Comparison of ENCODE assay signal across 19 cellular contexts in genomic region chr11:108937756-108938155, GRCh38.
DNase-seq lines count a peak whose midpoint lies in the region; ATAC-seq, FAIRE-seq and TF ChIP-seq lines count a peak whose summit lies in the region.
"Had no signal": no experiment of that assay in that cellular context is flagged by ENCODE, and none has a peak within 500 bp of the region (broad histone marks: within the 10 kb centered on the region; RNA-seq: fewer than 3 reads in every experiment).

No MANE protein-coding gene starts in this region.

- no peak overlapping the region for H3K14ac ChIP-seq in IMR-90 (replicated peaks; ENCODE audit: low read depth, low read length)
- H3K14ac ChIP-seq in mesenchymal stem cell (ENCODE audit: low read length in 2 of 2), result no peak overlapping the region

- intact Hi-C loops in HepG2 (cut with micrococcal nuclease; ENCODE audit: unreplicated experiment) (no loop called here), right lobe of liver (cut with DNase I) (no loop called here), IMR-90 (cut with micrococcal nuclease) (no loop called here), breast epithelium (cut with DNase I; ENCODE audit: low total_unique reads) (no loop called here), ascending aorta (cut with DNase I) (no loop called here)

- no peak overlapping the region for H2BK20ac ChIP-seq in IMR-90 (ENCODE audit: low read depth, low read length)

- peaks cover 9% of the 10 kb centered on the region; the same call in 1 of the 2 replicates for H3K9me1 ChIP-seq in IMR-90 (ENCODE audit: insufficient read depth, low read length)

- H2AFZ ChIP-seq in HepG2 (ENCODE audit: low read length), result no peak overlapping the region
- no peak overlapping the region for H2AFZ ChIP-seq in IMR-90 (replicated peaks; ENCODE audit: low read length, poor library complexity)
- H2AFZ ChIP-seq in mesenchymal stem cell (ENCODE audit: low read depth, low read length), result no peak overlapping the region

- no peak overlapping the region for H3K4ac ChIP-seq in IMR-90 (ENCODE audit: low read depth, low read length)
- H3K4ac ChIP-seq in mesenchymal stem cell (ENCODE audit: low read depth in 1 of 2, low read length in 2 of 2), result peak overlapping the region in 1 of 2 experiments; percentile 41

- TF ChIP-seq RAD21 in HepG2 (CRISPR knock-in tag; IDR thresholded peaks at IDR 0.05) (no peak), IMR-90 (IDR thresholded peaks at IDR 0.05; ENCODE audit: low read length) (no peak)

- DNase-seq in HepG2 (ENCODE audit: low spot score) (no peak), right lobe of liver (no peak), IMR-90 (no peak), mesenchymal stem cell (no peak), breast epithelium (ENCODE audit: low spot score in 2 of 2) (no peak), ascending aorta (ENCODE audit: low spot score in 2 of 2) (no peak)
- DNase-seq: 8988T; AML-193; Caco-2; Calu3; CD4-positive, alpha-beta T cell; CD8-positive, alpha-beta T cell; DMS79 treated with DMSO at 0.1 percent for 48 hours; GF-D8 had no signal

- WGBS in HepG2 (ENCODE audit: low lambda C conversion rate), result 78% methylated on average over 6 of the region's 6 CpGs
- WGBS in right lobe of liver (ENCODE audit: insufficient coverage, low coverage, low lambda C conversion rate, missing lambda C conversion rate), result 80% methylated on average over 6 of the region's 6 CpGs
- WGBS in IMR-90 (ENCODE audit: extremely low coverage in 2 of 2, insufficient read length in 1 of 2), 2 experiments, result no CpG with 5 or more reads among the region's 6 CpGs
- 88% methylated on average over 4 of the region's 6 CpGs for WGBS in mesenchymal stem cell

- H4K5ac ChIP-seq in IMR-90 (ENCODE audit: low read depth, low read length), result peak overlapping the region; percentile 72; the same call in 1 of the 2 replicates

- H2BK120ac ChIP-seq in IMR-90 (ENCODE audit: low read depth, low read length) (no peak overlapping the region), mesenchymal stem cell (ENCODE audit: low read depth, low read length) (no peak overlapping the region)

- H3K9ac ChIP-seq in HepG2 (ENCODE audit: insufficient read depth, low read depth, low read length) (no peak overlapping the region), IMR-90 (ENCODE audit: low read depth, low read length) (no peak overlapping the region), mesenchymal stem cell (ENCODE audit: low read length) (no peak overlapping the region)
- H3K9ac ChIP-seq: BLaER1 treated with 17β-estradiol and CSF1 and Interleukin-3, amounts not matched to agents 10 nM and 100 nM had no signal

- TF ChIP-seq CTCF in HepG2 (CRISPR knock-in tag; IDR thresholded peaks at IDR 0.05) (no peak), right lobe of liver (IDR thresholded peaks at IDR 0.05) (no peak), IMR-90 (conservative IDR thresholded peaks at IDR 0.05; ENCODE audit: low read depth, low read length) (no peak), breast epithelium (IDR thresholded peaks at IDR 0.05) (no peak), ascending aorta (IDR thresholded peaks at IDR 0.05) (no peak)

- H4K8ac ChIP-seq in IMR-90 (ENCODE audit: low read depth in 2 of 2, low read length in 2 of 2) (no peak overlapping the region), mesenchymal stem cell (ENCODE audit: low read length) (no peak overlapping the region)

- H3K36me3 ChIP-seq in HepG2 (replicated peaks in 1 of 2; ENCODE audit: control insufficient read depth in 1 of 2, insufficient read depth in 2 of 2, low read length in 2 of 2) (peaks cover 1 to 9% of the 10 kb centered on the region in 2 experiments; a peak in 3 of 5 replicates), right lobe of liver (peaks cover 0 to 4% (median 0%) of the 10 kb centered on the region in 4 donors), IMR-90 (ENCODE audit: control insufficient read depth, insufficient read depth, low read length) (peaks cover 12% of the 10 kb centered on the region), mesenchymal stem cell (ENCODE audit: control insufficient read depth in 1 of 2, insufficient read depth in 2 of 2, low read depth in 1 of 2, low read length in 2 of 2) (peaks cover 4 to 17% of the 10 kb centered on the region in 2 experiments), breast epithelium (no peaks in the 10 kb centered on the region), ascending aorta (peaks cover 0 to 21% of the 10 kb centered on the region in 2 donors)

- ATAC-seq in HepG2 (no peak), right lobe of liver (no peak), IMR-90 (ENCODE audit: low read depth) (no peak)
- ATAC-seq: CD8-positive, alpha-beta T cell had no signal

- no peak overlapping the region for H3K4me2 ChIP-seq in HepG2 (ENCODE audit: low read depth, low read length)
- no peak overlapping the region for H3K4me2 ChIP-seq in IMR-90 (ENCODE audit: low read depth, low read length)
- no peak overlapping the region for H3K4me2 ChIP-seq in mesenchymal stem cell (ENCODE audit: low read length, poor library complexity, severe bottlenecking)
- H3K4me2 ChIP-seq: BLaER1 treated with 17β-estradiol and CSF1 and Interleukin-3, amounts not matched to agents 10 nM and 100 nM had no signal

- H3K56ac ChIP-seq in IMR-90 (ENCODE audit: extremely low read depth, insufficient read depth, low read length), result no peak overlapping the region

- H3K27me3 ChIP-seq in HepG2 (ENCODE audit: control insufficient read depth in 1 of 2, insufficient read depth in 2 of 2, low read length in 2 of 2) (no peaks in the 10 kb centered on the region), right lobe of liver (no peaks in the 10 kb centered on the region), IMR-90 (ENCODE audit: control insufficient read depth, insufficient read depth, low read length) (no peaks in the 10 kb centered on the region), mesenchymal stem cell (ENCODE audit: control insufficient read depth in 1 of 2, insufficient read depth in 1 of 2, low read length in 2 of 2) (no peaks in the 10 kb centered on the region), breast epithelium (no peaks in the 10 kb centered on the region), ascending aorta (no peaks in the 10 kb centered on the region)
- H3K27me3 ChIP-seq: BLaER1 treated with 17β-estradiol and CSF1 and Interleukin-3, amounts not matched to agents 10 nM and 100 nM had no signal

- H3K4me1 ChIP-seq in HepG2 (ENCODE audit: insufficient read depth, low read length) (peaks cover 8% of the 10 kb centered on the region), right lobe of liver (no peaks in the 10 kb centered on the region), IMR-90 (ENCODE audit: control insufficient read depth, insufficient read depth, low read length) (peaks cover 4% of the 10 kb centered on the region; the same call in 1 of the 2 replicates), mesenchymal stem cell (ENCODE audit: control insufficient read depth, insufficient read depth, low read depth, low read length) (no peaks in the 10 kb centered on the region), breast epithelium (no peaks in the 10 kb centered on the region), ascending aorta (no peaks in the 10 kb centered on the region)
- H3K4me1 ChIP-seq: BLaER1 treated with 17β-estradiol and CSF1 and Interleukin-3, amounts not matched to agents 10 nM and 100 nM had no signal

- CTCF ChIA-PET in HepG2 (lab: Yijun Ruan, JAX; ENCODE audit: low intra/inter-chr PET ratio, low total read pairs), result no interaction called here
- CTCF ChIA-PET in IMR-90 (lab: Yijun Ruan, JAX), result interaction anchor here (1.0 kb wide), 1 partner anchor 24 kb away, joined by 3 read pairs; no protein-coding TSS in a partner anchor

- no peak for FAIRE-seq in HepG2 (lab: Jason Lieb, UNC)
- FAIRE-seq: D721Med, G401.6, GM12891 had no signal

- H3K4me3 ChIP-seq in HepG2 (replicated peaks in 1 of 3; ENCODE audit: insufficient read depth in 1 of 3, low read depth in 2 of 3, low read length in 3 of 3) (no peak overlapping the region), right lobe of liver (no peak overlapping the region), IMR-90 (ENCODE audit: insufficient read depth, low read depth, low read length) (no peak overlapping the region), mesenchymal stem cell (ENCODE audit: insufficient read depth in 1 of 2, low read depth in 1 of 2, low read length in 2 of 2) (no peak overlapping the region), breast epithelium (no peak overlapping the region), ascending aorta (no peak overlapping the region)
- H3K4me3 ChIP-seq: BLaER1 treated with 17β-estradiol and CSF1 and Interleukin-3, amounts not matched to agents 10 nM and 100 nM had no signal

- no peaks in the 10 kb centered on the region for H4K20me1 ChIP-seq in HepG2 (ENCODE audit: insufficient read depth, low read length)
- no peaks in the 10 kb centered on the region for H4K20me1 ChIP-seq in IMR-90 (ENCODE audit: insufficient read depth, low read length)
- H4K20me1 ChIP-seq: BLaER1 treated with 17β-estradiol and CSF1 and Interleukin-3, amounts not matched to agents 10 nM and 100 nM had no signal

- H3K18ac ChIP-seq in IMR-90 (ENCODE audit: low read depth, low read length), result peak overlapping the region; percentile 30; the same call in 1 of the 2 replicates
- peak overlapping the region in 1 of 2 experiments; percentile 52 for H3K18ac ChIP-seq in mesenchymal stem cell (ENCODE audit: low read depth in 1 of 2, low read length in 2 of 2)

- BruUV-seq in HepG2 (replicated peaks; lab: Mats Ljungman, UMichigan) (no TSS peak), IMR-90 (replicated peaks; lab: Mats Ljungman, UMichigan) (no TSS peak)

- H3K79me2 ChIP-seq in HepG2 (ENCODE audit: insufficient read depth, low read length), result no peaks in the 10 kb centered on the region

- H2BK15ac ChIP-seq in IMR-90 (ENCODE audit: low read depth, low read length), result no peak overlapping the region
- H2BK15ac ChIP-seq in mesenchymal stem cell (ENCODE audit: low read depth, poor library complexity, severe bottlenecking), result no peak overlapping the region

- TF ChIP-seq POLR2A in HepG2 (IDR thresholded peaks at IDR 0.05; ENCODE audit: insufficient read depth in 1 of 2, low read depth in 2 of 2, low read length in 2 of 2) (no peak), right lobe of liver (IDR thresholded peaks at IDR 0.05) (no peak), IMR-90 (IDR thresholded peaks at IDR 0.05; ENCODE audit: low read depth, low read length) (no peak), breast epithelium (IDR thresholded peaks at IDR 0.05) (no peak)

- dilution Hi-C loops in IMR-90 (cut with HindIII; ENCODE audit: low sequenced_read_pairs, unreplicated experiment), result no loop called here

- POLR2A ChIA-PET in HepG2 (lab: Yijun Ruan, JAX), result no interaction called here
- POLR2A ChIA-PET in IMR-90 (lab: Charles Lee; ENCODE audit: unreplicated experiment), result no interaction called here

- in situ Hi-C loops in HepG2 (cut with HindIII; ENCODE audit: extremely low pct_ligation_motif_present, low pct_unique_long_range_greater_than_20kb) (no loop called here), IMR-90 (cut with MboI; ENCODE audit: low sequenced_read_pairs) (no loop called here)

- no peak overlapping the region for H2BK12ac ChIP-seq in mesenchymal stem cell (ENCODE audit: low read length in 2 of 2)

- no peak overlapping the region for H2BK5ac ChIP-seq in IMR-90 (ENCODE audit: low read depth, low read length, poor library complexity, severe bottlenecking)
- no peak overlapping the region for H2BK5ac ChIP-seq in mesenchymal stem cell (ENCODE audit: low read depth, low read length, poor library complexity, severe bottlenecking)

- no peak overlapping the region for H2AK9ac ChIP-seq in IMR-90 (replicated peaks; ENCODE audit: low read depth, low read length, poor library complexity)

- H3K27ac ChIP-seq in HepG2 (ENCODE audit: extremely low read length, insufficient read depth, low read length) (no peak overlapping the region), right lobe of liver (no peak overlapping the region), IMR-90 (ENCODE audit: insufficient read depth, low read length) (no peak overlapping the region), mesenchymal stem cell (ENCODE audit: low read length, poor library complexity, severe bottlenecking) (peak overlapping the region; percentile 24), breast epithelium (no peak overlapping the region), ascending aorta (no peak overlapping the region)
- H3K27ac ChIP-seq: BLaER1 treated with 17β-estradiol and CSF1 and Interleukin-3, amounts not matched to agents 10 nM and 100 nM; C4-2B had no signal

- H3K23ac ChIP-seq in IMR-90 (ENCODE audit: low read depth, low read length) (no peak overlapping the region), mesenchymal stem cell (ENCODE audit: low read length in 2 of 2) (no peak overlapping the region)

- H3K9me3 ChIP-seq in HepG2 (ENCODE audit: low read length), result no peaks in the 10 kb centered on the region
- no peaks in the 10 kb centered on the region for H3K9me3 ChIP-seq in right lobe of liver
- H3K9me3 ChIP-seq in IMR-90 (ENCODE audit: control insufficient read depth, insufficient read depth, low read length), result no peaks in the 10 kb centered on the region
- no peaks in the 10 kb centered on the region for H3K9me3 ChIP-seq in mesenchymal stem cell (ENCODE audit: control insufficient read depth, low read length)
- no peaks in the 10 kb centered on the region for H3K9me3 ChIP-seq in breast epithelium
- no peaks in the 10 kb centered on the region for H3K9me3 ChIP-seq in ascending aorta
- H3K9me3 ChIP-seq: BLaER1 treated with 17β-estradiol and CSF1 and Interleukin-3, amounts not matched to agents 10 nM and 100 nM; Caco-2 had no signal

- H2AK5ac ChIP-seq in IMR-90 (ENCODE audit: low read depth, low read length) (no peak overlapping the region), mesenchymal stem cell (ENCODE audit: low read length, severe bottlenecking) (no peak overlapping the region)

- H4K91ac ChIP-seq in IMR-90 (ENCODE audit: insufficient read depth, low read depth, low read length), result no peak overlapping the region
- no peak overlapping the region for H4K91ac ChIP-seq in mesenchymal stem cell (ENCODE audit: low read length)

- TF ChIP-seq EP300 in HepG2 (IDR thresholded peaks at IDR 0.05; ENCODE audit: low read depth in 2 of 2, low read length in 2 of 2) (no peak), HepG2 (CRISPR knock-in tag; IDR thresholded peaks at IDR 0.05; ENCODE audit: borderline replicate concordance) (no peak)

- H3K79me1 ChIP-seq in IMR-90 (ENCODE audit: low read depth in 1 of 2, low read length in 2 of 2) (peaks cover 20 to 26% of the 10 kb centered on the region in 2 experiments), mesenchymal stem cell (replicated peaks; ENCODE audit: low read length, poor library complexity, severe bottlenecking) (peaks cover 3% of the 10 kb centered on the region)
